In the genomic region with DNA sequence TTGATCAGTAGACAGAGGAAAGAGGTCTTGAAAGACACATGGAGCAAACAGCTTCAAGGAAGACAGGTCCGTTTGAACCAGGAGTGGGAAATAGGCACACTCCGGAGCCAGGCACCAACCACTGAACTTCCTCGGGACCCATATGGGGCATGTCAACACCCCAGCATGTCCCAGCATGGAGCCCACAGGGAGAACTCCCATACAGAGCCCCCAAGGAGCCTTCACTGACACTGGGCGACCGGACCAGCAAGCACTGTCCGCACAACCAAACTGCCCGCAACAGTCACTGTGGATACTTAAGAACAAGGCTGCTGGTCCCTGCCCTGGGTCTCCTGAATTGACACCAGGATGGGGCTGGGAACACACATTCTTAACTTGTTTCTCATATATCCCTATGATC, we compare ENCODE assay signal across 21 cellular contexts.
"Had no signal": no experiment of that assay in that cellular context is flagged by ENCODE, and none has a peak within 500 bp of the region (broad histone marks: within the 10 kb centered on the region; RNA-seq: fewer than 3 reads in every experiment).

No MANE protein-coding gene starts in this region.

- H3K27ac Mint-ChIP-seq: dendritic cell treated with granulocyte-macrophage colony-stimulating factor and Interleukin-4, amounts not matched to agents 40 ng/mL and 50 ng/mL, for 4 days; effector memory CD8-positive, alpha-beta T cell; endodermal cell had no signal

- DNase-seq: colonic mucosa; cortex of kidney; effector CD8-positive, alpha-beta T cell; effector memory CD8-positive, alpha-beta T cell; endodermal cell; erythroblast; esophagus squamous epithelium; foreskin fibroblast; foreskin melanocyte; gastrocnemius medialis; glutamatergic neuron; heart right ventricle; hippocampal formation; left cardiac atrium; left lung; left ventricle myocardium superior; lower lobe of right lung; mesenchymal stem cell; mucosa of descending colon had no signal

- H3K4me3 Mint-ChIP-seq: dendritic cell treated with granulocyte-macrophage colony-stimulating factor and Interleukin-4, amounts not matched to agents 40 ng/mL and 50 ng/mL, for 4 days; effector memory CD8-positive, alpha-beta T cell; endodermal cell had no signal

- H3K9me3 Mint-ChIP-seq: effector memory CD8-positive, alpha-beta T cell; endodermal cell had no signal

- H3K27me3 Mint-ChIP-seq: dendritic cell treated with granulocyte-macrophage colony-stimulating factor and Interleukin-4, amounts not matched to agents 40 ng/mL and 50 ng/mL, for 4 days; effector memory CD8-positive, alpha-beta T cell had no signal

- H3K4me1 Mint-ChIP-seq: endodermal cell had no signal

- ATAC-seq: effector memory CD8-positive, alpha-beta T cell; esophagus mucosa; gastrocnemius medialis; heart right ventricle; left cardiac atrium; left lung; left ventricle myocardium superior; lower lobe of right lung; mucosa of descending colon had no signal
